In genomic region chr14:101965796-101966718, GRCh38 we compare ENCODE assay signal across 8 cellular contexts. TPM values are rescaled to one million over a fixed set of nuclear protein-coding genes. Genes with fewer than 3 reads are reported as not detected.
DNase-seq lines count a peak whose midpoint lies in the region; ATAC-seq, FAIRE-seq and TF ChIP-seq lines count a peak whose summit lies in the region.

No MANE protein-coding gene starts in this region.

- WGBS in small intestine, 3 donors: 38 to 47% (median 43%) methylated on average over 5 of the region's 5 CpGs

- no peak for TF ChIP-seq CTCF in foreskin keratinocyte (conservative IDR thresholded peaks at IDR 0.05)

- no peak for ATAC-seq in foreskin keratinocyte
- no peak for ATAC-seq in GM19328 (IDR thresholded peaks at IDR 0.05; ENCODE audit: unreplicated experiment)

- H3K27me3 ChIP-seq in foreskin keratinocyte (no peaks in the 10 kb centered on the region), small intestine (ENCODE audit: control insufficient read depth in 2 of 2, insufficient read depth in 2 of 2, low read length in 2 of 2) (no peaks in the 10 kb centered on the region)

- H3K36me3 ChIP-seq in small intestine (ENCODE audit: control insufficient read depth in 2 of 2, insufficient read depth in 2 of 2, low read length in 2 of 2): peaks cover 0 to 2% of the 10 kb centered on the region in 2 donors

- no peak for FAIRE-seq in small intestine (lab: Jason Lieb, UNC)

- peaks cover 22% of the 10 kb centered on the region for H3K4me1 ChIP-seq in foreskin keratinocyte
- peaks cover 0 to 2% of the 10 kb centered on the region in 2 donors for H3K4me1 ChIP-seq in small intestine (ENCODE audit: control insufficient read depth in 2 of 2, insufficient read depth in 1 of 2, low read depth in 1 of 2, low read length in 1 of 2)

- DNase-seq in NCI-H1694 treated with DMSO at 0.1 percent for 48 hours (lab: John Stamatoyannopoulos, UW): peak; percentile 30
- DNase-seq in NCI-H1694 (lab: John Stamatoyannopoulos, UW): no peak
- peak; percentile 34 for DNase-seq in SW480 (ENCODE audit: low spot score)
- DNase-seq in foreskin keratinocyte: no peak
- DNase-seq in small intestine: no peak
- no peak for DNase-seq in germinal center (ENCODE audit: low spot score)
- DNase-seq in activated CD8-positive, alpha-beta memory T cell treated with anti-CD3 and anti-CD28 coated beads, Interleukin-2, amount 50 U/mL, for 48 hours: no peak

- peak overlapping the region; percentile 58 for H3K27ac ChIP-seq in foreskin keratinocyte
- H3K27ac ChIP-seq in small intestine (ENCODE audit: low read depth in 1 of 2, low read length in 1 of 2): peak overlapping the region; percentile 32 to 88

- no peaks in the 10 kb centered on the region for H3K9me3 ChIP-seq in small intestine (ENCODE audit: control insufficient read depth, low read depth)

- H3K4me3 ChIP-seq in small intestine (ENCODE audit: low read depth in 1 of 2, low read length in 2 of 2): peak overlapping the region; percentile 92 to 100

RNA-seq across cellular contexts. Expression of gene DYNC1H1, which starts 1.7 kb away (rescaled TPM):
- 384 and 390 TPM in 2 replicates for total RNA-seq in foreskin keratinocyte
- polyA plus RNA-seq in foreskin keratinocyte (132 and 135 TPM in 2 replicates), small intestine (100 to 1,000 TPM in 1 of 3 donors, 10 to 100 TPM in 2; 74.3 to 135 (median 96.2) TPM)

Comparison
In these comparisons a context has a peak if more than half of its experiments do, and no peak if none do; other contexts are left out.
1. DNase-seq: peak in NCI-H1694 treated with DMSO at 0.1 percent for 48 hours (single experiment) and SW480 (single experiment); none in NCI-H1694 (single experiment), foreskin keratinocyte (0 of 2), small intestine (single experiment), germinal center (single experiment) and activated CD8-positive, alpha-beta memory T cell treated with anti-CD3 and anti-CD28 coated beads, Interleukin-2, amount 50 U/mL, for 48 hours (single experiment).